ENCODE assay signal across 22 cellular contexts in the genomic region with DNA sequence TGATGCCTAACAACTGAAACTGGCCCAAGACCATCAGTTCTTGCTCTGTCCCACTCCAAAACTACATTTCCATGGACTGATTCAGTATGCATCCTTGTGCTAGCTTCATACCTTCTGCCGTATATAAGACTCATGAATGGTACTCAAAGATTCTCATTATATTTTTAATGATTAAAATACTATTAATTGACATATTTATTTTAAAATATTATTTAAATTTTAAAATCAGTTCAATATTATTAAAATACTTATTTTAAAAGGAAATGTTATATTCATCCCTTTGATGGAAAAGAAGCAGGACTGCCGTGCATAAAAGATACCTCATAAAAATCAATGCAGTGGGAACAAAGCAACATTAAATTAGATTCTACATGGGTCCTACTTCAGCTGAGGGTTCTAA.
DNase-seq lines count a peak whose midpoint lies in the region; ATAC-seq, FAIRE-seq and TF ChIP-seq lines count a peak whose summit lies in the region.
"Had no signal": no experiment of that assay in that cellular context is flagged by ENCODE, and none has a peak within 500 bp of the region (broad histone marks: within the 10 kb centered on the region; RNA-seq: fewer than 3 reads in every experiment).

No MANE protein-coding gene starts in this region.

- no peak overlapping the region for H3K27ac Mint-ChIP-seq in WTC11
- H3K27ac Mint-ChIP-seq: CD14-positive monocyte; CD4-positive, alpha-beta memory T cell had no signal

- H3K36me3 ChIP-seq in effector memory CD4-positive, alpha-beta T cell (ENCODE audit: control insufficient read depth, insufficient read depth, low read length) = no peaks in the 10 kb centered on the region
- H3K36me3 ChIP-seq: BE2C, BLaER1 had no signal

- H3K4me3 Mint-ChIP-seq in WTC11 = no peak overlapping the region
- H3K4me3 Mint-ChIP-seq: CD14-positive monocyte; CD4-positive, alpha-beta memory T cell; CD4-positive, CD25-positive, alpha-beta regulatory T cell; CD8-positive, alpha-beta memory T cell had no signal

- H3K4me3 ChIP-seq in effector memory CD4-positive, alpha-beta T cell (ENCODE audit: insufficient read depth, low read depth, low read length, poor library complexity, severe bottlenecking) = no peak overlapping the region
- H3K4me3 ChIP-seq: BLaER1, GM12878 had no signal

- H3K9me3 Mint-ChIP-seq in WTC11 = peaks cover 21% of the 10 kb centered on the region
- H3K9me3 Mint-ChIP-seq: CD8-positive, alpha-beta memory T cell had no signal

- H3K4me1 ChIP-seq in effector memory CD4-positive, alpha-beta T cell (ENCODE audit: control insufficient read depth, insufficient read depth, low read length, poor library complexity, severe bottlenecking) = no peaks in the 10 kb centered on the region
- H3K4me1 ChIP-seq: BE2C, BLaER1 had no signal

- no peaks in the 10 kb centered on the region for H3K27me3 ChIP-seq in effector memory CD4-positive, alpha-beta T cell (replicated peaks; ENCODE audit: control insufficient read depth, insufficient read depth, low read length, poor library complexity, severe bottlenecking)
- H3K27me3 ChIP-seq: BE2C, BLaER1 had no signal

- no peaks in the 10 kb centered on the region for H3K36me3 Mint-ChIP-seq in WTC11
- H3K36me3 Mint-ChIP-seq: CD14-positive monocyte; CD4-positive, alpha-beta memory T cell; CD4-positive, CD25-positive, alpha-beta regulatory T cell; CD8-positive, alpha-beta memory T cell had no signal

- ATAC-seq in WTC11 = no peak
- ATAC-seq: GM12878 had no signal

- H3K27me3 Mint-ChIP-seq in WTC11 (ENCODE audit: low read depth) = no peaks in the 10 kb centered on the region

- DNase-seq in WTC11 (ENCODE audit: low spot score) = no peak
- DNase-seq in effector memory CD4-positive, alpha-beta T cell = no peak
- DNase-seq in hepatic stellate cell (ENCODE audit: low spot score) = no peak
- DNase-seq in DMS 273 treated with DMSO at 0.1 percent for 48 hours (lab: John Stamatoyannopoulos, UW) = no peak
- DNase-seq: 8988T; ACHN; BE2C; C1 segment of cervical spinal cord; Calu3; CD4-positive, alpha-beta memory T cell; CD4-positive, CD25-positive, alpha-beta regulatory T cell; CD8-positive, alpha-beta memory T cell; COR-L47; DMS79 treated with DMSO at 0.1 percent for 48 hours; GDM1 had no signal

- POLR2A ChIA-PET in WTC11 (lab: Charles Lee) = no interaction called here

- H3K27ac ChIP-seq in effector memory CD4-positive, alpha-beta T cell (ENCODE audit: insufficient read depth, low read length, poor library complexity, severe bottlenecking) = no peak overlapping the region
- H3K27ac ChIP-seq: BLaER1 had no signal

- no peaks in the 10 kb centered on the region for H3K4me1 Mint-ChIP-seq in WTC11
- H3K4me1 Mint-ChIP-seq: CD14-positive monocyte; CD4-positive, alpha-beta memory T cell; CD4-positive, CD25-positive, alpha-beta regulatory T cell; CD8-positive, alpha-beta memory T cell had no signal

- H3K9me3 ChIP-seq in effector memory CD4-positive, alpha-beta T cell (ENCODE audit: control insufficient read depth, low read length) = no peaks in the 10 kb centered on the region
- H3K9me3 ChIP-seq: BE2C had no signal

- peak; percentile 11 for FAIRE-seq in G401.6 (lab: Jason Lieb, UNC)
- FAIRE-seq: A204.1, GM12878, GM12892, GM18507 had no signal

- CTCF ChIA-PET in WTC11 (lab: Charles Lee) = no interaction called here

- TF ChIP-seq CTCF in WTC11 (IDR thresholded peaks at IDR 0.05) = no peak

TF ChIP-seq in WTC11, 78 proteins besides CTCF, POLR2A, EP300 and RAD21:
- TF ChIP-seq HMGA2 (CRISPR knock-in tag; IDR thresholded peaks at IDR 0.05) (peak; percentile 95), ELF4 (CRISPR knock-in tag; IDR thresholded peaks at IDR 0.05; ENCODE audit: low read depth) (no peak)
